In the genomic region with DNA sequence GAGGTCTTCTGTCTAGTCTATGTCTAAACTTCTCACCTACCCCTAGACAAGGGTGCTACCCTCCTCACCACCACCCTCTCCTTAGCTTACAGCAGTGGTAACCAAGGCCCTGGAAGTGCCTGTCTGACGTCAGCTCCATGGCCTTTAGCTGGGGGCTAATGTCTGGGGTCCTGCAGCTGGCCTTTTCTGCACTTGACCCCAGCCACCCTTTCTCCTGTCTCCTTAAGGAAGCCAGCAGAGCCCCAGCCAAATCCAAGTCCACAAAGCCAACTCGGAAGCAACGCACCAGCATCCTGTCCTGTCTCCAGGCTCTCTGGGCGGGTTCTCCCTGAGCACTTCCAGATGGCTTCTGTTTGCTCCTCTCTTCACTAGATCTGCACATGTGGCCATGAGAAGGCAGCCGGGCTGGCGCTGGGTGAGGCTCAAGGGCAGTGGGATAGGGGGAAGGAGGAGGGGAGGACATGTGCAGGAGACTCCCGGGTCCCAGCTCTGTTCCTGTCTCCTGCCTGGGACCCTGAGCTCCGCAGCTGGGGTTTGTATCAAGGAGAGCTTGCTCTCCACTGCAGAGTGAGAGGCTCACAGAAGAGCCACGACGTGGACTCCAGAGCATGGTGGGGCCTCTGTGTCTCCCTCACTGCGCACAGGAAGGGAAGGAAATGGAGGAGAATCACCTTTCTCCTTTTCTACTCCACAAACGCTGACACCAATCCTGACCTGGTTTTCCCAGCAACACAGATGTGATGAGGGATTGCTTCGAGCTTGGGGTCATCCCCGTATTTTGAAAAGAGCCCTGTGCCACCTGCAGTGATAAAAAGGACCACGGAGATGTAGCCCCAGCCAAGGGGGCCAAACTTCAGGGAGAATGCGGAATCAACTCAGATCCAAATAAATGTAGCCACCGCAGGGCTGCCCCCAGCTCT, we compare ENCODE assay signal across 17 cellular contexts.
DNase-seq lines count a peak whose midpoint lies in the region; ATAC-seq, FAIRE-seq and TF ChIP-seq lines count a peak whose summit lies in the region.
"Had no signal": no experiment of that assay in that cellular context is flagged by ENCODE, and none has a peak within 500 bp of the region (broad histone marks: within the 10 kb centered on the region; RNA-seq: fewer than 3 reads in every experiment).

No MANE protein-coding gene starts in this region.

- no peaks in the 10 kb centered on the region for H3K9me3 Mint-ChIP-seq in WTC11
- H3K9me3 Mint-ChIP-seq: activated T-helper 2 cell treated with anti-CD3 and anti-CD28 coated beads, Interferon-gamma antibody, Interleukin-2, Interleukin-4, amounts not matched to agents 10 μg/mL and 5 μg/mL and 100 μg/mL, durations not matched to agents 14 hours and 24 hours and 36 hours; CD4-positive, CD25-positive, alpha-beta regulatory T cell; natural killer cell treated with Interleukin-12 subunit alpha and Interleukin-12 subunit beta and Interleukin-15 and Interleukin-18, amount 100 ng/mL, for 72 hours had no signal

- CTCF ChIA-PET in WTC11 (lab: Charles Lee) = interaction anchor here (0.5 to 6.0 kb wide), 7 partner anchors 10 to 394 kb away, joined by 3 to 31 read pairs (median 3); no protein-coding TSS in a partner anchor

- no peaks in the 10 kb centered on the region for H3K27me3 Mint-ChIP-seq in WTC11 (ENCODE audit: low read depth)
- H3K27me3 Mint-ChIP-seq: natural killer cell treated with Interleukin-12 subunit alpha and Interleukin-12 subunit beta and Interleukin-15 and Interleukin-18, amount 100 ng/mL, for 72 hours had no signal

- peak overlapping the region; percentile 80 to 85 for H3K27ac ChIP-seq in small intestine (ENCODE audit: low read depth in 1 of 2, low read length in 1 of 2)

- H3K4me3 ChIP-seq in HFF-Myc (replicated peaks; ENCODE audit: low read depth, low read length) = no peak overlapping the region
- no peak overlapping the region for H3K4me3 ChIP-seq in small intestine (ENCODE audit: low read depth in 1 of 2, low read length in 2 of 2)

- peaks cover 18 to 20% of the 10 kb centered on the region in 2 donors for H3K4me1 ChIP-seq in small intestine (ENCODE audit: control insufficient read depth in 2 of 2, insufficient read depth in 1 of 2, low read depth in 1 of 2, low read length in 1 of 2)

- H3K4me3 Mint-ChIP-seq in WTC11 = no peak overlapping the region
- H3K4me3 Mint-ChIP-seq: CD4-positive, CD25-positive, alpha-beta regulatory T cell; natural killer cell treated with Interleukin-12 subunit alpha and Interleukin-12 subunit beta and Interleukin-15 and Interleukin-18, amount 100 ng/mL, for 72 hours had no signal

- H3K4me1 Mint-ChIP-seq in WTC11 = peaks cover 10% of the 10 kb centered on the region

- H3K27me3 ChIP-seq in small intestine (ENCODE audit: control insufficient read depth in 2 of 2, insufficient read depth in 2 of 2, low read length in 2 of 2) = no peaks in the 10 kb centered on the region

- TF ChIP-seq CTCF in HFF-Myc (IDR thresholded peaks at IDR 0.05; ENCODE audit: low read depth, low read length, missing control alignments) = no peak
- no peak for TF ChIP-seq CTCF in WTC11 (IDR thresholded peaks at IDR 0.05)
- no peak for TF ChIP-seq CTCF in GM13977 (IDR thresholded peaks at IDR 0.05; ENCODE audit: extremely low read depth, insufficient read depth, missing control alignments)

- H3K36me3 ChIP-seq in small intestine (ENCODE audit: control insufficient read depth in 2 of 2, insufficient read depth in 2 of 2, low read length in 2 of 2) = no peaks in the 10 kb centered on the region

- no peak for FAIRE-seq in small intestine (lab: Jason Lieb, UNC)

- in situ Hi-C loops in GM13977 (cut with MboI; ENCODE audit: low pct_unique_long_range_greater_than_20kb, low sequenced_read_pairs, unreplicated experiment) = no loop called here

- POLR2A ChIA-PET in WTC11 (lab: Charles Lee) = no interaction called here

- DNase-seq in HFF-Myc (ENCODE audit: extremely low read depth, low read depth) = peak; percentile 59
- no peak for DNase-seq in WTC11 (ENCODE audit: low spot score)
- DNase-seq in hepatic stellate cell (ENCODE audit: low spot score) = peak; percentile 45
- DNase-seq in small intestine = no peak
- no peak for DNase-seq in T-helper 9 cell
- DNase-seq in GM13977 (ENCODE audit: low spot score) = no peak
- DNase-seq: activated CD4-positive, alpha-beta T cell treated with anti-CD3 and anti-CD28 coated beads, Interleukin-2, amount 50 U/mL, for 4 hours; aorta; CD4-positive, CD25-positive, alpha-beta regulatory T cell; effector memory CD4-positive, alpha-beta T cell; NCI-H345; T-helper 2 cell had no signal

- no peak overlapping the region for H3K27ac Mint-ChIP-seq in WTC11
- H3K27ac Mint-ChIP-seq: activated T-helper 2 cell treated with anti-CD3 and anti-CD28 coated beads, Interferon-gamma antibody, Interleukin-2, Interleukin-4, amounts not matched to agents 10 μg/mL and 5 μg/mL and 100 μg/mL, durations not matched to agents 14 hours and 24 hours and 36 hours; natural killer cell treated with Interleukin-12 subunit alpha and Interleukin-12 subunit beta and Interleukin-15 and Interleukin-18, amount 100 ng/mL, for 72 hours had no signal

- H3K36me3 Mint-ChIP-seq in WTC11 = no peaks in the 10 kb centered on the region
- H3K36me3 Mint-ChIP-seq: CD4-positive, CD25-positive, alpha-beta regulatory T cell had no signal

- ATAC-seq in WTC11 (no peak), GM21528 (IDR thresholded peaks at IDR 0.05; ENCODE audit: low FRiP score, unreplicated experiment) (no peak), HG02970 (IDR thresholded peaks at IDR 0.05; ENCODE audit: low FRiP score, unreplicated experiment) (no peak)
- ATAC-seq: HCT116; natural killer cell treated with Interleukin-12 subunit alpha and Interleukin-12 subunit beta and Interleukin-15 and Interleukin-18, amount 100 ng/mL, for 72 hours had no signal

- H3K9me3 ChIP-seq in small intestine (ENCODE audit: control insufficient read depth, low read depth) = no peaks in the 10 kb centered on the region

- 60 to 67% (median 67%) methylated on average over 17 of the region's 17 CpGs for WGBS in small intestine, 3 donors

TF ChIP-seq in WTC11, 78 proteins besides CTCF, POLR2A, EP300 and RAD21:
- no peak for TF ChIP-seq NFATC4 (CRISPR knock-in tag; IDR thresholded peaks at IDR 0.05)
- TF ChIP-seq, protein P1, sequence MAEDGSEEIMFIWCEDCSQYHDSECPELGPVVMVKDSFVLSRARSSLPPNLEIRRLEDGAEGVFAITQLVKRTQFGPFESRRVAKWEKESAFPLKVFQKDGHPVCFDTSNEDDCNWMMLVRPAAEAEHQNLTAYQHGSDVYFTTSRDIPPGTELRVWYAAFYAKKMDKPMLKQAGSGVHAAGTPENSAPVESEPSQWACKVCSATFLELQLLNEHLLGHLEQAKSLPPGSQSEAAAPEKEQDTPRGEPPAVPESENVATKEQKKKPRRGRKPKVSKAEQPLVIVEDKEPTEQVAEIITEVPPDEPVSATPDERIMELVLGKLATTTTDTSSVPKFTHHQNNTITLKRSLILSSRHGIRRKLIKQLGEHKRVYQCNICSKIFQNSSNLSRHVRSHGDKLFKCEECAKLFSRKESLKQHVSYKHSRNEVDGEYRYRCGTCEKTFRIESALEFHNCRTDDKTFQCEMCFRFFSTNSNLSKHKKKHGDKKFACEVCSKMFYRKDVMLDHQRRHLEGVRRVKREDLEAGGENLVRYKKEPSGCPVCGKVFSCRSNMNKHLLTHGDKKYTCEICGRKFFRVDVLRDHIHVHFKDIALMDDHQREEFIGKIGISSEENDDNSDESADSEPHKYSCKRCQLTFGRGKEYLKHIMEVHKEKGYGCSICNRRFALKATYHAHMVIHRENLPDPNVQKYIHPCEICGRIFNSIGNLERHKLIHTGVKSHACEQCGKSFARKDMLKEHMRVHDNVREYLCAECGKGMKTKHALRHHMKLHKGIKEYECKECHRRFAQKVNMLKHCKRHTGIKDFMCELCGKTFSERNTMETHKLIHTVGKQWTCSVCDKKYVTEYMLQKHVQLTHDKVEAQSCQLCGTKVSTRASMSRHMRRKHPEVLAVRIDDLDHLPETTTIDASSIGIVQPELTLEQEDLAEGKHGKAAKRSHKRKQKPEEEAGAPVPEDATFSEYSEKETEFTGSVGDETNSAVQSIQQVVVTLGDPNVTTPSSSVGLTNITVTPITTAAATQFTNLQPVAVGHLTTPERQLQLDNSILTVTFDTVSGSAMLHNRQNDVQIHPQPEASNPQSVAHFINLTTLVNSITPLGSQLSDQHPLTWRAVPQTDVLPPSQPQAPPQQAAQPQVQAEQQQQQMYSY (CRISPR knock-in tag; IDR thresholded peaks at IDR 0.05) = peak; percentile 87

Comparison
In these comparisons a context has a peak if more than half of its experiments do, and no peak if none do; other contexts are left out.
1. DNase-seq: peak in HFF-Myc (single experiment) and hepatic stellate cell (single experiment); none in WTC11 (single experiment), small intestine (single experiment), T-helper 9 cell (single experiment) and GM13977 (single experiment).